20 cellular contexts compared by ENCODE assay signal in genomic region chr20:45067558-45067957, GRCh38. TPM values are rescaled to one million over a fixed set of nuclear protein-coding genes. Genes with fewer than 3 reads are reported as not detected.
DNase-seq lines count a peak whose midpoint lies in the region; ATAC-seq and TF ChIP-seq lines count a peak whose summit lies in the region.
"Had no signal": no experiment of that assay in that cellular context is flagged by ENCODE, and none has a peak within 500 bp of the region (broad histone marks: within the 10 kb centered on the region; RNA-seq: fewer than 3 reads in every experiment).

No MANE protein-coding gene starts in this region.

- WGBS in esophagus, 2 donors: 59 to 61% methylated on average over 2 of the region's 2 CpGs
- WGBS in smooth muscle cell (ENCODE audit: low lambda C conversion rate): 57% methylated on average over 2 of the region's 2 CpGs
- WGBS in testis, 2 donors: 73 to 78% methylated on average over 2 of the region's 2 CpGs

- peak overlapping the region; percentile 6 for H3K4me2 ChIP-seq in smooth muscle cell

- H3F3A ChIP-seq in smooth muscle cell (ENCODE audit: low read depth): peaks cover 17% of the 10 kb centered on the region

- H3K27me3 ChIP-seq in esophagus (ENCODE audit: control insufficient read depth in 1 of 2, insufficient read depth in 2 of 2, low read length in 2 of 2) (no peaks in the 10 kb centered on the region), smooth muscle cell (ENCODE audit: low read depth) (no peaks in the 10 kb centered on the region), testis (no peaks in the 10 kb centered on the region)
- H3K27me3 ChIP-seq: sigmoid colon, transverse colon had no signal

- H3K4me1 ChIP-seq in esophagus (ENCODE audit: control insufficient read depth in 2 of 2, insufficient read depth in 2 of 2, low read length in 1 of 2) (no peaks in the 10 kb centered on the region), smooth muscle cell (ENCODE audit: low read depth) (no peaks in the 10 kb centered on the region), testis (no peaks in the 10 kb centered on the region)

- peaks cover 86% of the 10 kb centered on the region for H3K36me3 Mint-ChIP-seq in activated T-cell treated with anti-CD3 and anti-CD28 coated beads, Interleukin-2, amount 50 U/mL, for 24 hours (ENCODE audit: low read depth)
- H3K36me3 Mint-ChIP-seq in T-helper 17 cell (ENCODE audit: low read depth): peaks cover 14% of the 10 kb centered on the region

- H3K9me3 ChIP-seq in T-helper 17 cell (ENCODE audit: control insufficient read depth, low read length, poor library complexity, severe bottlenecking): no peaks in the 10 kb centered on the region
- H3K9me3 ChIP-seq in esophagus (ENCODE audit: control insufficient read depth in 2 of 2, insufficient read depth in 1 of 2, low read depth in 1 of 2, low read length in 1 of 2): no peaks in the 10 kb centered on the region
- H3K9me3 ChIP-seq in smooth muscle cell (replicated peaks; ENCODE audit: low read depth): no peaks in the 10 kb centered on the region
- no peaks in the 10 kb centered on the region for H3K9me3 ChIP-seq in testis
- H3K9me3 ChIP-seq: sigmoid colon, transverse colon had no signal

- H3K4me3 Mint-ChIP-seq in activated T-cell treated with anti-CD3 and anti-CD28 coated beads, Interleukin-2, amount 50 U/mL, for 24 hours: no peak overlapping the region
- H3K4me3 Mint-ChIP-seq in T-helper 17 cell: no peak overlapping the region
- H3K4me3 Mint-ChIP-seq: CD8-positive, alpha-beta memory T cell; immature natural killer cell; memory B cell had no signal

- H3K79me2 ChIP-seq in smooth muscle cell (ENCODE audit: low read depth): peaks cover 17% of the 10 kb centered on the region

- H3K9ac ChIP-seq in smooth muscle cell (ENCODE audit: low read depth): no peak overlapping the region

- H3K36me3 ChIP-seq in esophagus (ENCODE audit: control insufficient read depth in 2 of 2, insufficient read depth in 2 of 2, low read length in 1 of 2) (no peaks in the 10 kb centered on the region), smooth muscle cell (ENCODE audit: low read depth) (no peaks in the 10 kb centered on the region), testis (ENCODE audit: low read depth, missing control alignments) (no peaks in the 10 kb centered on the region)
- H3K36me3 ChIP-seq: transverse colon had no signal

- H3K4me1 Mint-ChIP-seq in activated T-cell treated with anti-CD3 and anti-CD28 coated beads, Interleukin-2, amount 50 U/mL, for 24 hours (ENCODE audit: low read depth): peaks cover 81% of the 10 kb centered on the region
- peaks cover 56% of the 10 kb centered on the region for H3K4me1 Mint-ChIP-seq in T-helper 17 cell

- no peaks in the 10 kb centered on the region for H4K20me1 ChIP-seq in smooth muscle cell (ENCODE audit: low read depth)

- H3K27me3 Mint-ChIP-seq in activated T-cell treated with anti-CD3 and anti-CD28 coated beads, Interleukin-2, amount 50 U/mL, for 24 hours: no peaks in the 10 kb centered on the region
- H3K27me3 Mint-ChIP-seq in T-helper 17 cell: no peaks in the 10 kb centered on the region
- H3K27me3 Mint-ChIP-seq: CD8-positive, alpha-beta memory T cell; memory B cell had no signal

- H3K4me3 ChIP-seq in esophagus (ENCODE audit: low read depth in 1 of 2, low read length in 2 of 2) (no peak overlapping the region), smooth muscle cell (no peak overlapping the region), testis (no peak overlapping the region)
- H3K4me3 ChIP-seq: sigmoid colon, transverse colon had no signal

- TF ChIP-seq POLR2A in testis (IDR thresholded peaks at IDR 0.05): no peak

- ATAC-seq in T-helper 17 cell: no peak

- no peaks in the 10 kb centered on the region for H3K9me3 Mint-ChIP-seq in activated T-cell treated with anti-CD3 and anti-CD28 coated beads, Interleukin-2, amount 50 U/mL, for 24 hours
- H3K9me3 Mint-ChIP-seq: CD8-positive, alpha-beta memory T cell; immature natural killer cell; memory B cell had no signal

- H2AFZ ChIP-seq in smooth muscle cell (ENCODE audit: low read depth): no peak overlapping the region

- intact Hi-C loops in testis (cut with DNase I; ENCODE audit: low total_unique reads): no loop called here

- no peak for TF ChIP-seq CTCF in smooth muscle cell (IDR thresholded peaks at IDR 0.05; ENCODE audit: borderline replicate concordance, insufficient read depth, poor library complexity, severe bottlenecking)
- TF ChIP-seq CTCF in testis (IDR thresholded peaks at IDR 0.05): no peak

- peak overlapping the region; percentile 49 for H3K27ac Mint-ChIP-seq in activated T-cell treated with anti-CD3 and anti-CD28 coated beads, Interleukin-2, amount 50 U/mL, for 24 hours
- peak overlapping the region; percentile 59 for H3K27ac Mint-ChIP-seq in T-helper 17 cell

- no peak for DNase-seq in activated T-cell treated with anti-CD3 and anti-CD28 coated beads, Interleukin-2, amount 50 U/mL, for 24 hours
- no peak for DNase-seq in activated T-cell treated with anti-CD3 and anti-CD28 coated beads, Interleukin-2, amount 50 U/mL, for 48 hours
- no peak for DNase-seq in T-helper 17 cell
- no peak for DNase-seq in smooth muscle cell (lab: John Stamatoyannopoulos, UW; ENCODE audit: unreplicated experiment)
- no peak for DNase-seq in GM19238 (ENCODE audit: insufficient read length, low spot score)
- no peak for DNase-seq in testis
- DNase-seq in COLO829 (ENCODE audit: low spot score): no peak
- DNase-seq: activated CD4-positive, CD25-positive, alpha-beta regulatory T cell; CD8-positive, alpha-beta memory T cell; cerebellar nuclear complex; GOT3; immature natural killer cell; NCI-H1048; sigmoid colon; stimulated activated CD4-positive, alpha-beta T cell treated with anti-CD3 and anti-CD28 coated beads, Interleukin-4, amount 100 ng/mL, for 24 hours; transverse colon had no signal

- H3K27ac ChIP-seq in esophagus (ENCODE audit: low read depth in 2 of 2, low read length in 1 of 2): peak overlapping the region; percentile 74 to 76
- H3K27ac ChIP-seq in smooth muscle cell (ENCODE audit: low read depth): peak overlapping the region; percentile 37
- no peak overlapping the region for H3K27ac ChIP-seq in testis
- H3K27ac ChIP-seq: sigmoid colon, transverse colon had no signal

RNA-seq across cellular contexts. Expression of gene KCNS1, which starts 33.4 kb away (rescaled TPM):
- total RNA-seq in T-helper 17 cell (not detected), smooth muscle cell (0.49 and 1.4 TPM in 2 replicates), testis (1 to 10 TPM; 4.6 to 7.7 TPM)
- polyA plus RNA-seq in esophagus (under 1 TPM; 0.04 to 0.15 TPM), smooth muscle cell (0.35 and 1.8 TPM in 2 replicates), testis (ENCODE audit: insufficient read depth, low read depth, low replicate concordance) (2.1 TPM)
- polyA plus RNA-seq: CD8-positive, alpha-beta memory T cell had no signal

RNA-seq across cellular contexts. Expression of gene WFDC5, which starts 47.4 kb away (rescaled TPM):
- total RNA-seq in T-helper 17 cell: not detected
- 1 to 10 TPM; 4.5 to 6.4 TPM for polyA plus RNA-seq in esophagus
- total RNA-seq in smooth muscle cell: not detected in 2 replicates
- not detected in 2 replicates for polyA plus RNA-seq in smooth muscle cell
- total RNA-seq in testis: 1 to 10 TPM in 1 of 2 donors, under 1 TPM in 1; 0.87 to 1.4 TPM
- polyA plus RNA-seq in testis (ENCODE audit: insufficient read depth, low read depth, low replicate concordance): 2.1 TPM
- total RNA-seq: CD8-positive, alpha-beta memory T cell; glomerular endothelial cell; sigmoid colon; T-helper 1 cell treated with Interleukin-12 subunit alpha and Interleukin-12 subunit beta and Interleukin-4 antibody, amounts not matched to agents 30 ng/mL and 1 ng/mL, for 36 hours; transverse colon had no signal
- polyA plus RNA-seq: CD8-positive, alpha-beta memory T cell; immature natural killer cell had no signal

RNA-seq across cellular contexts. Expression of gene WFDC12, which starts 56.7 kb away (rescaled TPM):
- total RNA-seq in T-helper 17 cell (not detected), smooth muscle cell (not detected in 2 replicates), testis (not detected)
- polyA plus RNA-seq in esophagus (1 to 10 TPM; 2.2 to 4.3 TPM), smooth muscle cell (not detected in 2 replicates), testis (ENCODE audit: insufficient read depth, low read depth, low replicate concordance) (not detected)
- total RNA-seq: CD8-positive, alpha-beta memory T cell; glomerular endothelial cell; sigmoid colon; T-helper 1 cell treated with Interleukin-12 subunit alpha and Interleukin-12 subunit beta and Interleukin-4 antibody, amounts not matched to agents 30 ng/mL and 1 ng/mL, for 36 hours had no signal
- polyA plus RNA-seq: CD8-positive, alpha-beta memory T cell; immature natural killer cell had no signal

Comparison
In these comparisons a context has a peak if more than half of its experiments do, and no peak if none do; other contexts are left out.
1. H3K27ac ChIP-seq: peak in esophagus (2 of 2) and smooth muscle cell (single experiment); none in testis (0 of 2).